In the genomic region with DNA sequence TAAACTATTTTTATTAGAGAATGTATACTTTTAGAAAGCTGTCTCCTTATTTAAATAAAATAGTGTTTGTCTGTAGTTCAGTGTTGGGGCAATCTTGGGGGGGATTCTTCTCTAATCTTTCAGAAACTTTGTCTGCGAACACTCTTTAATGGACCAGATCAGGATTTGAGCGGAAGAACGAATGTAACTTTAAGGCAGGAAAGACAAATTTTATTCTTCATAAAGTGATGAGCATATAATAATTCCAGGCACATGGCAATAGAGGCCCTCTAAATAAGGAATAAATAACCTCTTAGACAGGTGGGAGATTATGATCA, we compare ENCODE assay signal across 9 cellular contexts. TPM values are rescaled to one million over a fixed set of nuclear protein-coding genes. Genes with fewer than 3 reads are reported as not detected.
DNase-seq lines count a peak whose midpoint lies in the region; ATAC-seq, FAIRE-seq and TF ChIP-seq lines count a peak whose summit lies in the region.
"Had no signal": no experiment of that assay in that cellular context is flagged by ENCODE, and none has a peak within 500 bp of the region (broad histone marks: within the 10 kb centered on the region; RNA-seq: fewer than 3 reads in every experiment).

No MANE protein-coding gene starts in this region.

- no TSS peak for BruUV-seq in endothelial cell of umbilical vein (replicated peaks; lab: Mats Ljungman, UMichigan)

- ATAC-seq in GM19395 (IDR thresholded peaks at IDR 0.05; ENCODE audit: unreplicated experiment): no peak
- no peak for ATAC-seq in stimulated activated effector memory CD8-positive, alpha-beta T cell treated with anti-CD3 and anti-CD28 coated beads, Interleukin-12 subunit alpha, Interleukin-12 subunit beta, amount 100 ng/mL, for 72 hours
- ATAC-seq: stimulated activated naive CD8-positive, alpha-beta T cell treated with anti-CD3 and anti-CD28 coated beads, Interleukin-15, amount 100 ng/mL, for 72 hours had no signal

- no peak for FAIRE-seq in endothelial cell of umbilical vein (lab: Jason Lieb, UNC)

- H3K9me3 Mint-ChIP-seq in stimulated activated effector memory CD8-positive, alpha-beta T cell treated with anti-CD3 and anti-CD28 coated beads, Interleukin-12 subunit alpha, Interleukin-12 subunit beta, amount 100 ng/mL, for 72 hours: no peaks in the 10 kb centered on the region
- H3K9me3 Mint-ChIP-seq: stimulated activated naive CD8-positive, alpha-beta T cell treated with anti-CD3 and anti-CD28 coated beads, Interleukin-15, amount 100 ng/mL, for 72 hours had no signal

- H3K27ac ChIP-seq in endothelial cell of umbilical vein (ENCODE audit: insufficient read depth, low read depth, low read length): peak overlapping the region; percentile 89
- peak overlapping the region; percentile 95 for H3K27ac ChIP-seq in osteoblast (ENCODE audit: low read depth, low read length)

- POLR2A ChIA-PET in endothelial cell of umbilical vein (lab: Charles Lee) (interaction anchor here (1.2 to 13.9 kb wide), 8 partner anchors 14 to 83 kb away, joined by 4 to 283 read pairs (median 66); a partner anchor contains a TSS), HEK293T (lab: Yijun Ruan, JAX) (interaction anchor here (1.1 to 29.4 kb wide), 6 partner anchors 15 to 119 kb away, joined by 3 to 1783 read pairs (median 307); a partner anchor contains a TSS)

- dilution Hi-C loops in endothelial cell of umbilical vein (cut with MboI; ENCODE audit: extremely low pct_ligation_motif_present, low sequenced_read_pairs): no loop called here

- H3K4me3 ChIP-seq in NT2/D1 (ENCODE audit: insufficient read length, low read depth) (peak overlapping the region; percentile 95), endothelial cell of umbilical vein (replicated peaks in 1 of 3; ENCODE audit: insufficient read depth in 1 of 3, low read depth in 1 of 3, low read length in 3 of 3) (peak overlapping the region; percentile 67 to 98 (median 91)), osteoblast (ENCODE audit: insufficient read depth, low read length) (peak overlapping the region; percentile 86)

- no peaks in the 10 kb centered on the region for H3K4me1 ChIP-seq in NT2/D1 (ENCODE audit: insufficient read depth, insufficient read length)
- H3K4me1 ChIP-seq in endothelial cell of umbilical vein (ENCODE audit: control insufficient read depth, extremely low read depth, insufficient read depth, low read length): peaks cover 26% of the 10 kb centered on the region
- H3K4me1 ChIP-seq in osteoblast (ENCODE audit: insufficient read depth, low read length): peaks cover under 1% of the 10 kb centered on the region

- H3K4me2 ChIP-seq in endothelial cell of umbilical vein (ENCODE audit: insufficient read depth, low read length): peak overlapping the region; percentile 97
- H3K4me2 ChIP-seq in osteoblast (ENCODE audit: insufficient read depth, low read length): peak overlapping the region; percentile 86

- H3K9me3 ChIP-seq in NT2/D1 (ENCODE audit: insufficient read depth, low read length): no peaks in the 10 kb centered on the region
- H3K9me3 ChIP-seq in endothelial cell of umbilical vein (replicated peaks; ENCODE audit: control insufficient read depth, insufficient read depth, low read length): no peaks in the 10 kb centered on the region
- no peaks in the 10 kb centered on the region for H3K9me3 ChIP-seq in osteoblast (ENCODE audit: low read depth, low read length)

- no peak overlapping the region for H3K27ac Mint-ChIP-seq in stimulated activated effector memory CD8-positive, alpha-beta T cell treated with anti-CD3 and anti-CD28 coated beads, Interleukin-12 subunit alpha, Interleukin-12 subunit beta, amount 100 ng/mL, for 72 hours

- H3K27me3 ChIP-seq in NT2/D1 (ENCODE audit: insufficient read depth, insufficient read length) (no peaks in the 10 kb centered on the region), endothelial cell of umbilical vein (ENCODE audit: control insufficient read depth in 2 of 2, insufficient read depth in 2 of 2, low read length in 2 of 2) (no peaks in the 10 kb centered on the region), osteoblast (ENCODE audit: insufficient read depth, low read length) (no peaks in the 10 kb centered on the region)

- H3K9me1 ChIP-seq in endothelial cell of umbilical vein (replicated peaks; ENCODE audit: control insufficient read depth, extremely low read depth, insufficient read depth, low read length): no peaks in the 10 kb centered on the region

- peaks cover 77% of the 10 kb centered on the region for H3K79me2 ChIP-seq in endothelial cell of umbilical vein (ENCODE audit: control insufficient read depth, insufficient read depth, low read length)
- H3K79me2 ChIP-seq in osteoblast (ENCODE audit: insufficient read depth, low read length): peaks cover 81% of the 10 kb centered on the region

- H3K36me3 ChIP-seq in NT2/D1 (ENCODE audit: insufficient read depth, insufficient read length, low read length) (peaks cover 66% of the 10 kb centered on the region), endothelial cell of umbilical vein (ENCODE audit: control insufficient read depth in 2 of 2, extremely low read depth in 1 of 2, insufficient read depth in 2 of 2, low read length in 2 of 2) (peaks cover 27 to 33% of the 10 kb centered on the region in 2 experiments), osteoblast (ENCODE audit: insufficient read depth, low read length) (peaks cover 63% of the 10 kb centered on the region)

- no peaks in the 10 kb centered on the region for H3K36me3 Mint-ChIP-seq in stimulated activated effector memory CD8-positive, alpha-beta T cell treated with anti-CD3 and anti-CD28 coated beads, Interleukin-12 subunit alpha, Interleukin-12 subunit beta, amount 100 ng/mL, for 72 hours

- TF ChIP-seq POLR2A in endothelial cell of umbilical vein (IDR thresholded peaks at IDR 0.05; ENCODE audit: low read depth, low read length): no peak

- H3K9ac ChIP-seq in NT2/D1 (ENCODE audit: insufficient read length, low read depth) (peak overlapping the region; percentile 51), endothelial cell of umbilical vein (replicated peaks; ENCODE audit: extremely low read depth, insufficient read depth, low read length) (peak overlapping the region; percentile 95)

- DNase-seq in CMK (ENCODE audit: low read depth) (peak; percentile 32), NT2/D1 (ENCODE audit: low read depth, low spot score) (no peak), endothelial cell of umbilical vein (ENCODE audit: low read depth, low spot score) (no peak), osteoblast (ENCODE audit: insufficient read length, low spot score, missing footprints) (no peak), HEK293T (ENCODE audit: extremely low spot score) (no peak)
- DNase-seq in effector CD4-positive, alpha-beta T cell: no peak
- no peak for DNase-seq in stimulated activated effector memory CD8-positive, alpha-beta T cell treated with anti-CD3 and anti-CD28 coated beads, Interleukin-12 subunit alpha, Interleukin-12 subunit beta, amount 100 ng/mL, for 72 hours (ENCODE audit: low spot score in 2 of 2)
- DNase-seq: stimulated activated naive CD8-positive, alpha-beta T cell treated with anti-CD3 and anti-CD28 coated beads, Interleukin-15, amount 100 ng/mL, for 72 hours had no signal

- intact Hi-C loops in endothelial cell of umbilical vein (cut with micrococcal nuclease): no loop called here

- peaks cover 54% of the 10 kb centered on the region for H3K4me1 Mint-ChIP-seq in stimulated activated effector memory CD8-positive, alpha-beta T cell treated with anti-CD3 and anti-CD28 coated beads, Interleukin-12 subunit alpha, Interleukin-12 subunit beta, amount 100 ng/mL, for 72 hours

- CTCF ChIA-PET in endothelial cell of umbilical vein (lab: Charles Lee): interaction anchor here (0.6 to 7.8 kb wide), 4 partner anchors 15 to 75 kb away, joined by 3 to 95 read pairs (median 16); no protein-coding TSS in a partner anchor
- CTCF ChIA-PET in HEK293T (lab: Yijun Ruan, JAX): interaction anchor here (0.7 to 1.2 kb wide), 2 partner anchors 31 to 87 kb away, joined by 3 to 5 read pairs; no protein-coding TSS in a partner anchor

- no peak overlapping the region for H3K4me3 Mint-ChIP-seq in stimulated activated effector memory CD8-positive, alpha-beta T cell treated with anti-CD3 and anti-CD28 coated beads, Interleukin-12 subunit alpha, Interleukin-12 subunit beta, amount 100 ng/mL, for 72 hours

- H4K20me1 ChIP-seq in endothelial cell of umbilical vein (replicated peaks; ENCODE audit: control insufficient read depth, extremely low read depth, insufficient read depth, low read length) (peaks cover 23% of the 10 kb centered on the region), osteoblast (ENCODE audit: insufficient read depth, low read length) (peaks cover 65% of the 10 kb centered on the region)

- H2AFZ ChIP-seq in endothelial cell of umbilical vein (ENCODE audit: low read depth, low read length) (no peak overlapping the region), osteoblast (ENCODE audit: low read length) (no peak overlapping the region)

- TF ChIP-seq CTCF in endothelial cell of umbilical vein (IDR thresholded peaks at IDR 0.05; ENCODE audit: extremely low read depth in 1 of 2, insufficient read depth in 1 of 2, low read depth in 1 of 2, low read length in 2 of 2) (no peak), osteoblast (IDR thresholded peaks at IDR 0.05; ENCODE audit: extremely low read depth, low read depth, low read length) (no peak)

RNA-seq across cellular contexts. Expression of a gene that starts 4.7 kb away (rescaled TPM):
- total RNA-seq in endothelial cell of umbilical vein (7,529 and 7,700 TPM in 2 replicates), osteoblast (19,002 and 21,612 TPM in 2 replicates)
- polyA plus RNA-seq in endothelial cell of umbilical vein: 394 and 491 TPM in 2 replicates
- polyA plus RNA-seq in endothelial cell of umbilical vein (2011; cell fraction: cytosol; rRNA removed): 47.1 and 87.3 TPM in 2 replicates
- polyA plus RNA-seq in endothelial cell of umbilical vein (2011; cell fraction: nucleus; rRNA removed): 5,514 and 5,703 TPM in 2 replicates
- 638 and 920 TPM in 2 replicates for polyA plus RNA-seq in endothelial cell of umbilical vein (2012)
- polyA minus RNA-seq in endothelial cell of umbilical vein: 8,330 and 9,132 TPM in 2 replicates
- polyA minus RNA-seq in endothelial cell of umbilical vein (2011; cell fraction: cytosol; rRNA and poly(A)+ RNA removed): 1,996 TPM
- 28,697 and 33,573 TPM in 2 replicates for polyA minus RNA-seq in endothelial cell of umbilical vein (2011; cell fraction: nucleus; rRNA and poly(A)+ RNA removed)

RNA-seq across cellular contexts. Expression of a gene that starts 21.3 kb away (rescaled TPM):
- total RNA-seq in endothelial cell of umbilical vein: 88.2 and 88.7 TPM in 2 replicates
- 126 and 153 TPM in 2 replicates for polyA plus RNA-seq in endothelial cell of umbilical vein
- polyA plus RNA-seq in endothelial cell of umbilical vein (2011; cell fraction: cytosol; rRNA removed): 95.1 and 111 TPM in 2 replicates
- 143 and 176 TPM in 2 replicates for polyA plus RNA-seq in endothelial cell of umbilical vein (2011; cell fraction: nucleus; rRNA removed)
- polyA plus RNA-seq in endothelial cell of umbilical vein (2012): 53.3 and 68.2 TPM in 2 replicates
- 50.9 and 74.3 TPM in 2 replicates for polyA minus RNA-seq in endothelial cell of umbilical vein
- polyA minus RNA-seq in endothelial cell of umbilical vein (2011; cell fraction: cytosol; rRNA and poly(A)+ RNA removed): 57.2 TPM
- polyA minus RNA-seq in endothelial cell of umbilical vein (2011; cell fraction: nucleus; rRNA and poly(A)+ RNA removed): 38.2 and 51.4 TPM in 2 replicates
- 109 and 115 TPM in 2 replicates for total RNA-seq in osteoblast

RNA-seq across cellular contexts. Expression of a gene that starts 54.6 kb away (rescaled TPM):
- total RNA-seq in endothelial cell of umbilical vein: 120 and 121 TPM in 2 replicates
- 209 and 225 TPM in 2 replicates for polyA plus RNA-seq in endothelial cell of umbilical vein
- polyA plus RNA-seq in endothelial cell of umbilical vein (2011; cell fraction: cytosol; rRNA removed): 92.6 and 135 TPM in 2 replicates
- 799 and 904 TPM in 2 replicates for polyA plus RNA-seq in endothelial cell of umbilical vein (2011; cell fraction: nucleus; rRNA removed)
- 108 and 232 TPM in 2 replicates for polyA plus RNA-seq in endothelial cell of umbilical vein (2012)
- 44.1 and 70.6 TPM in 2 replicates for polyA minus RNA-seq in endothelial cell of umbilical vein
- polyA minus RNA-seq in endothelial cell of umbilical vein (2011; cell fraction: cytosol; rRNA and poly(A)+ RNA removed): 8.5 TPM
- 104 and 152 TPM in 2 replicates for polyA minus RNA-seq in endothelial cell of umbilical vein (2011; cell fraction: nucleus; rRNA and poly(A)+ RNA removed)
- 40.7 and 41.6 TPM in 2 replicates for total RNA-seq in osteoblast
